Comparison of ENCODE assay signal across 1 cellular context in genomic region chr1:237861944-237862343, GRCh38.
TF ChIP-seq lines count a peak whose summit lies in the region.

No MANE protein-coding gene starts in this region.

TF ChIP-seq in H1, 55 proteins besides CTCF, POLR2A, EP300 and RAD21 (continued from another document):
- TF ChIP-seq ATF2 (IDR thresholded peaks at IDR 0.05; ENCODE audit: low read length) = no peak
